4 cellular contexts compared by ENCODE assay signal in the genomic region with DNA sequence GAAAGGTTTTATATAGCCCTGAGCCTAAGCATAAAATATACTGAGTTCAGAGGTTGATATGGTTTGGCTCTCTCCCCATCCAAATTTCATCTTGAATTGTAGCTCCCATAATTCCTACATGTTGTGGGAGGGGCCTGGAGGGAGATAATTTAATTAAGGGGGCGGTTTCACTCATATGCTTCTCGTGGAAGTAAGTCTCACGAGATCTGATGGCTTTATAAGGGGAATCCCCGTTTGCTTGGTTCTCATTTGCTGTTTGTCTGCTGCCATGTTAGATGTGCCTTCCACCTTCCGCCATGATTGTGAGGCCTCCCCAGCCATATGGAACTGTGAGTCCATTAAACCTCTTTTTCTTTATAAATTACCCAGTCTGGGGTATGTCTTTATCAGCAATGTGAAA.
DNase-seq lines count a peak whose midpoint lies in the region; ATAC-seq, FAIRE-seq and TF ChIP-seq lines count a peak whose summit lies in the region.
"Not testable (repeated sequence)": the region's sequence is repeated elsewhere in the genome, so short reads cannot be mapped to it uniquely, and the experiment has no call there.

No MANE protein-coding gene starts in this region.

- H3K9me2 ChIP-seq in GM23338 (ENCODE audit: insufficient read depth): not testable (repeated sequence)

- not testable (repeated sequence) for H3K9me3 ChIP-seq in K562 (replicated peaks; ENCODE audit: control insufficient read depth, insufficient read depth, low read depth, low read length); testis

- not testable (repeated sequence) for H3K79me2 ChIP-seq in GM23338 (replicated peaks; ENCODE audit: insufficient read depth); K562 (ENCODE audit: control insufficient read depth, insufficient read depth, low read length)

- H3K27ac Mint-ChIP-seq in GM23338: not testable (repeated sequence)

- WGBS in K562 (ENCODE audit: insufficient coverage, low coverage, missing lambda C conversion rate): 11% methylated on average over 5 of the region's 5 CpGs
- 76 to 79% methylated on average over 5 of the region's 5 CpGs for WGBS in testis, 2 donors

- not testable (repeated sequence) for H3K36me3 ChIP-seq in GM23338 (ENCODE audit: insufficient read depth); K562 (ENCODE audit: control insufficient read depth, insufficient read depth, low read length); testis (ENCODE audit: low read depth, missing control alignments)

- not testable (repeated sequence) for TF ChIP-seq EP300 in K562 (IDR thresholded peaks at IDR 0.05; ENCODE audit: low read length)

- intact Hi-C loops in K562 (cut with micrococcal nuclease): loop anchor here (10.0 kb wide), 2 partner anchors 293 to 803 kb away; no protein-coding TSS in a partner anchor
- intact Hi-C loops in testis (cut with DNase I; ENCODE audit: low total_unique reads): not testable (repeated sequence)

- not testable (repeated sequence) for H3K4me3 Mint-ChIP-seq in GM23338

- H3F3A ChIP-seq in GM23338 (replicated peaks; ENCODE audit: low read depth): not testable (repeated sequence)

- FAIRE-seq in K562 (lab: Jason Lieb, UNC): not testable (repeated sequence)

- not testable (repeated sequence) for H3K9me3 Mint-ChIP-seq in GM23338

- DNase-seq in GM23338 (ENCODE audit: low spot score); K562 (ENCODE audit: extremely low read depth in 1 of 4, low spot score in 3 of 4): not testable (repeated sequence)
- DNase-seq in RPMI7951 (ENCODE audit: low read depth) (peak; percentile 50), testis (peak; percentile 30)

- not testable (repeated sequence) for H3K4me1 ChIP-seq in GM23338 (ENCODE audit: insufficient read depth); K562 (replicated peaks in 1 of 2; ENCODE audit: control insufficient read depth in 2 of 2, insufficient read depth in 2 of 2, low read length in 2 of 2); testis

- CTCF ChIA-PET in K562 (lab: Yijun Ruan, JAX; ENCODE audit: low intra/inter-chr PET ratio): interaction anchor here (0.7 to 0.9 kb wide), 2 partner anchors 285 to 870 kb away, joined by 3 to 5 read pairs; no protein-coding TSS in a partner anchor

- TF ChIP-seq RAD21 in K562 (CRISPR knock-in tag; conservative IDR thresholded peaks at IDR 0.05 in 1 of 2, IDR thresholded peaks at IDR 0.05 in 1 of 2): not testable (repeated sequence)

- H2AFZ ChIP-seq in GM23338 (peak overlapping the region; percentile 89; the same call in 1 of the 2 replicates), K562 (ENCODE audit: low read depth, low read length) (peak overlapping the region; percentile 66)

- not testable (repeated sequence) for H3K9me1 ChIP-seq in K562 (ENCODE audit: control insufficient read depth, insufficient read depth, low read length)

- not testable (repeated sequence) for H3K27me3 ChIP-seq in GM23338 (ENCODE audit: insufficient read depth); K562 (ENCODE audit: control insufficient read depth in 2 of 2, insufficient read depth in 2 of 2, low read length in 2 of 2); testis

- in situ Hi-C loops in K562 (cut with MboI): loop anchor here (10.0 kb wide), 1 partner anchor 627 kb away; no protein-coding TSS in a partner anchor

- not testable (repeated sequence) for BruUV-seq in K562 (replicated peaks; lab: Mats Ljungman, UMichigan)

- not testable (repeated sequence) for H3K27me3 Mint-ChIP-seq in GM23338 (ENCODE audit: insufficient read depth, low read depth, poor library complexity)

- not testable (repeated sequence) for TF ChIP-seq POLR2A in K562 (conservative IDR thresholded peaks at IDR 0.05); testis (IDR thresholded peaks at IDR 0.05)

- H3K4me2 ChIP-seq in GM23338; K562 (ENCODE audit: insufficient read depth, low read length): not testable (repeated sequence)

- POLR2A ChIA-PET in K562 (lab: Yijun Ruan, JAX): interaction anchor here (0.5 to 0.7 kb wide), 3 partner anchors 8 to 1178 kb away, joined by 3 to 4 read pairs (median 3); no protein-coding TSS in a partner anchor

- ATAC-seq in GM23338, K562: not testable (repeated sequence)

- H3K27ac ChIP-seq in GM23338 (ENCODE audit: low read depth); K562 (ENCODE audit: extremely low read depth, low read depth, low read length); testis: not testable (repeated sequence)

- H3K4me3 ChIP-seq in GM23338, K562, testis: not testable (repeated sequence)

- H3K36me3 Mint-ChIP-seq in GM23338 (ENCODE audit: low read depth): not testable (repeated sequence)

- H3K4me1 Mint-ChIP-seq in GM23338: not testable (repeated sequence)

- H3K9ac ChIP-seq in K562 (ENCODE audit: insufficient read depth in 1 of 2, low read depth in 2 of 2, low read length in 2 of 2): not testable (repeated sequence)

- TF ChIP-seq CTCF in GM23338 (conservative IDR thresholded peaks at IDR 0.05; ENCODE audit: low read depth in 2 of 2); K562 (IDR thresholded peaks at IDR 0.05 in 2 of 3, conservative IDR thresholded peaks at IDR 0.05 in 1 of 3; ENCODE audit: insufficient read depth in 2 of 3, low read depth in 1 of 3, low read length in 3 of 3); testis (IDR thresholded peaks at IDR 0.05): not testable (repeated sequence)

- not testable (repeated sequence) for H4K20me1 ChIP-seq in GM23338 (replicated peaks; ENCODE audit: insufficient read depth); K562 (replicated peaks; ENCODE audit: control insufficient read depth, insufficient read depth, low read length)

TF ChIP-seq in K562, 482 proteins besides CTCF, POLR2A, EP300 and RAD21:
- peak; percentile 77 for TF ChIP-seq CHD2 (IDR thresholded peaks at IDR 0.05; ENCODE audit: low read depth, low read length)
TF ChIP-seq in K562: peak in this region for 1; not testable (repeated sequence) for 481.
